Comparison of ENCODE assay signal across 8 cellular contexts in the genomic region with DNA sequence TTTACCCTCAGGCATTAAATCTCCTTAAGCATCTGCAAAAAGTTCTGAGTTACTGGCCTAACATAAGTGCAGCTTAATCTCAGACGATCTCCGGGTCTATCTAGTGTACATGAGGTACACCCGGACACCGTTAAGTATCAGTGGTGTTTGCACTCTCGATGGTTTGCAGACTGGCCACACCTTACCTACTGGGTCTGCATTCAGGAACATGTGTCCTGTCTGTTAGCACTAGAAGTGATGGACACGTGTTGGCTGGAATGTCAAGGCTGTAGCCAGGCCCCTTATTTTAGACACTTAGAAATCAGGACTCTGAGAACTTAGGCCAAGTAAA. TPM values are rescaled to one million over a fixed set of nuclear protein-coding genes. Genes with fewer than 3 reads are reported as not detected.
A peak's percentile ranks its signal among the peaks of the same experiment; 100 is the strongest.
DNase-seq lines count a peak whose midpoint lies in the region; ATAC-seq and TF ChIP-seq lines count a peak whose summit lies in the region.

No MANE protein-coding gene starts in this region.

- H3K36me3 ChIP-seq in SK-N-MC (ENCODE audit: insufficient read depth, low read length): peaks cover 5% of the 10 kb centered on the region; the same call in 1 of the 2 replicates

- peak overlapping the region; percentile 6; the same call in 1 of the 2 replicates for H3K27ac ChIP-seq in SK-N-MC
- H3K27ac ChIP-seq in epithelial cell of prostate: peak overlapping the region; percentile 69

- no peak for TF ChIP-seq CTCF in GM12875 (IDR thresholded peaks at IDR 0.05; ENCODE audit: borderline replicate concordance, insufficient read depth, low read depth, low read length)
- no peak for TF ChIP-seq CTCF in neural crest cell (conservative IDR thresholded peaks at IDR 0.05)

- no peaks in the 10 kb centered on the region for H3K9me3 ChIP-seq in SK-N-MC (ENCODE audit: low read depth, low read length)

- H3K9ac ChIP-seq in SK-N-MC (ENCODE audit: insufficient read length): peak overlapping the region; percentile 78

- DNase-seq in SK-N-MC (ENCODE audit: low read depth, low spot score) (no peak), epithelial cell of prostate (ENCODE audit: low read depth, low spot score) (no peak), neural crest cell (ENCODE audit: low read depth, low spot score) (no peak), mesenteric fat pad (ENCODE audit: low spot score) (no peak), AG08396 (ENCODE audit: low spot score) (no peak)

- peak overlapping the region; percentile 94 for H3K4me3 ChIP-seq in GM12875 (ENCODE audit: low read depth, low read length)
- H3K4me3 ChIP-seq in SK-N-MC: peak overlapping the region; percentile 79

- peaks cover 4% of the 10 kb centered on the region for H3K36me3 Mint-ChIP-seq in neural crest cell (ENCODE audit: low read depth)

- peak overlapping the region; percentile 93 for H3K27ac Mint-ChIP-seq in neural crest cell (ENCODE audit: unreplicated experiment)

- H3K27me3 Mint-ChIP-seq in neural crest cell (ENCODE audit: low read depth): no peaks in the 10 kb centered on the region

- peak overlapping the region; percentile 98 for H3K4me3 Mint-ChIP-seq in neural crest cell

- no peaks in the 10 kb centered on the region for H3K9me3 Mint-ChIP-seq in neural crest cell

- peak; percentile 13 for ATAC-seq in HG02852 (IDR thresholded peaks at IDR 0.05; ENCODE audit: unreplicated experiment)
- ATAC-seq in HG03196 (IDR thresholded peaks at IDR 0.05; ENCODE audit: unreplicated experiment): no peak

- peaks cover 27% of the 10 kb centered on the region for H3K4me1 Mint-ChIP-seq in neural crest cell

RNA-seq across cellular contexts. Expression of a gene that starts 0.8 kb away (rescaled TPM):
- total RNA-seq in neural crest cell: 13.4 and 13.8 TPM in 2 replicates
- 17.5 TPM for total RNA-seq in mesenteric fat pad
